ENCODE assay signal across 1 cellular context in genomic region chr20:13059398-13060136, GRCh38.
TF ChIP-seq lines count a peak whose summit lies in the region.

No MANE protein-coding gene starts in this region.

TF ChIP-seq in HepG2, 621 proteins besides CTCF, POLR2A, EP300 and RAD21 (continued from another document):
- TF ChIP-seq MTERF4 (CRISPR knock-in tag; IDR thresholded peaks at IDR 0.05) (peak; percentile 52; the same call in 1 of the 2 replicates), TARDBP (CRISPR knock-in tag; IDR thresholded peaks at IDR 0.05) (peak; percentile 74), ZBTB2 (CRISPR knock-in tag; IDR thresholded peaks at IDR 0.05; ENCODE audit: low read depth) (no peak), SP4 (CRISPR knock-in tag; IDR thresholded peaks at IDR 0.05) (peak; percentile 53; the same call in 1 of the 2 replicates), PAX8 (CRISPR knock-in tag; IDR thresholded peaks at IDR 0.05; ENCODE audit: borderline replicate concordance) (0 out of 2 replicates have a peak, but pooled peaks have one; percentile 42), ZBTB33 (CRISPR knock-in tag; IDR thresholded peaks at IDR 0.05) (0 out of 2 replicates have a peak, but pooled peaks have one; percentile 26), ONECUT2 (CRISPR knock-in tag; IDR thresholded peaks at IDR 0.05) (peak; percentile 88), ZNF383 (CRISPR knock-in tag; IDR thresholded peaks at IDR 0.05; ENCODE audit: borderline replicate concordance) (peak; percentile 83; the same call in 1 of the 2 replicates), FOXO4 (CRISPR knock-in tag; conservative IDR thresholded peaks at IDR 0.05) (0 out of 2 replicates have a peak, but pooled peaks have one; percentile 94), ZBTB4 (CRISPR knock-in tag; IDR thresholded peaks at IDR 0.05; ENCODE audit: borderline replicate concordance) (peak; percentile 83), GATAD1 (CRISPR knock-in tag; IDR thresholded peaks at IDR 0.05) (no peak), ZNF605 (CRISPR knock-in tag; IDR thresholded peaks at IDR 0.05) (peak; percentile 51; the same call in 1 of the 2 replicates), XRCC5 (optimal IDR thresholded peaks at IDR 0.05; ENCODE audit: low read length) (peak; percentile 15), CCDC6 (CRISPR knock-in tag; IDR thresholded peaks at IDR 0.05) (0 out of 2 replicates have a peak, but pooled peaks have one; percentile 11), NFATC3 (CRISPR knock-in tag; IDR thresholded peaks at IDR 0.05) (peak; percentile 44; the same call in 1 of the 2 replicates), NCOA1 (CRISPR knock-in tag; IDR thresholded peaks at IDR 0.05) (0 out of 2 replicates have a peak, but pooled peaks have one; percentile 17), ZNF792 (CRISPR knock-in tag; IDR thresholded peaks at IDR 0.05) (peak; percentile 21; the same call in 1 of the 2 replicates), MEIS1 (CRISPR knock-in tag; IDR thresholded peaks at IDR 0.05; ENCODE audit: borderline replicate concordance) (no peak), ZNF546 (CRISPR knock-in tag; conservative IDR thresholded peaks at IDR 0.05) (0 out of 2 replicates have a peak, but pooled peaks have one; percentile 5), CC2D1A (CRISPR knock-in tag; IDR thresholded peaks at IDR 0.05) (0 out of 2 replicates have a peak, but pooled peaks have one; percentile 44), FUBP1 (CRISPR knock-in tag; IDR thresholded peaks at IDR 0.05; ENCODE audit: borderline replicate concordance) (0 out of 2 replicates have a peak, but pooled peaks have one; percentile 89), ZNF713 (CRISPR knock-in tag; IDR thresholded peaks at IDR 0.05) (0 out of 2 replicates have a peak, but pooled peaks have one; percentile 24), ZNF501 (CRISPR knock-in tag; IDR thresholded peaks at IDR 0.05) (0 out of 2 replicates have a peak, but pooled peaks have one; percentile 15)
